ENCODE assay signal across 9 cellular contexts in genomic region chr5:53035868-53036381, GRCh38. TPM values are rescaled to one million over a fixed set of nuclear protein-coding genes. Genes with fewer than 3 reads are reported as not detected.
DNase-seq lines count a peak whose midpoint lies in the region; ATAC-seq, FAIRE-seq and TF ChIP-seq lines count a peak whose summit lies in the region.
"Had no signal": no experiment of that assay in that cellular context is flagged by ENCODE, and none has a peak within 500 bp of the region (broad histone marks: within the 10 kb centered on the region; RNA-seq: fewer than 3 reads in every experiment).

No MANE protein-coding gene starts in this region.

- no peak overlapping the region for H3K27ac Mint-ChIP-seq in nephron

- H4K20me1 ChIP-seq in K562 (replicated peaks; ENCODE audit: control insufficient read depth, insufficient read depth, low read length) = no peaks in the 10 kb centered on the region

- no peaks in the 10 kb centered on the region for H3K79me2 ChIP-seq in K562 (ENCODE audit: control insufficient read depth, insufficient read depth, low read length)

- TF ChIP-seq RAD21 in K562 (CRISPR knock-in tag; conservative IDR thresholded peaks at IDR 0.05 in 1 of 2, IDR thresholded peaks at IDR 0.05 in 1 of 2) = no peak

- H3K9me3 Mint-ChIP-seq in nephron = no peaks in the 10 kb centered on the region
- H3K9me3 Mint-ChIP-seq: central memory CD8-positive, alpha-beta T cell had no signal

- no peak overlapping the region for H2AFZ ChIP-seq in K562 (ENCODE audit: low read depth, low read length)

- DNase-seq in HT1080 (ENCODE audit: low read depth) (peak; percentile 83), K562 (ENCODE audit: extremely low read depth in 1 of 4, low spot score in 3 of 4) (peak; percentile 17 to 32 (median 21)), GOT3 (lab: John Stamatoyannopoulos, UW) (no peak), NCI-H1092 treated with DMSO at 0.1 percent for 48 hours (lab: John Stamatoyannopoulos, UW) (no peak), Right ventricle myocardium inferior (ENCODE audit: missing footprints) (no peak)

- no peak overlapping the region for H3K27ac ChIP-seq in K562 (ENCODE audit: extremely low read depth, low read depth, low read length)

- H3K4me2 ChIP-seq in K562 (ENCODE audit: insufficient read depth, low read length) = no peak overlapping the region

- no peaks in the 10 kb centered on the region for H3K9me3 ChIP-seq in K562 (replicated peaks; ENCODE audit: control insufficient read depth, insufficient read depth, low read depth, low read length)
- H3K9me3 ChIP-seq: SJSA1 had no signal

- no peak for FAIRE-seq in K562 (lab: Jason Lieb, UNC)

- intact Hi-C loops in K562 (cut with micrococcal nuclease) = no loop called here
- intact Hi-C loops in Right ventricle myocardium inferior (cut with DNase I) = loop anchor here (10.0 kb wide), 1 partner anchor 51 kb away; the partner anchor contains the start of gene ITGA2

- no peaks in the 10 kb centered on the region for H3K27me3 ChIP-seq in K562 (ENCODE audit: control insufficient read depth in 2 of 2, insufficient read depth in 2 of 2, low read length in 2 of 2)
- H3K27me3 ChIP-seq: SJSA1 had no signal

- POLR2A ChIA-PET in K562 (lab: Yijun Ruan, JAX) = interaction anchor here (1.3 kb wide), 1 partner anchor 23 kb away, joined by 6 read pairs; no protein-coding TSS in a partner anchor

- WGBS in K562 (ENCODE audit: insufficient coverage, low coverage, missing lambda C conversion rate) = 0% methylated on average over 2 of the region's 2 CpGs

- H3K9ac ChIP-seq in K562 (ENCODE audit: insufficient read depth in 1 of 2, low read depth in 2 of 2, low read length in 2 of 2) = no peak overlapping the region

- peaks cover 17% of the 10 kb centered on the region for H3K4me1 Mint-ChIP-seq in nephron

- H3K4me3 Mint-ChIP-seq in nephron = no peak overlapping the region
- H3K4me3 Mint-ChIP-seq: central memory CD8-positive, alpha-beta T cell had no signal

- CTCF ChIA-PET in K562 (lab: Yijun Ruan, JAX; ENCODE audit: low intra/inter-chr PET ratio) = no interaction called here

- in situ Hi-C loops in K562 (cut with MboI) = no loop called here

- H3K36me3 Mint-ChIP-seq in nephron (ENCODE audit: low read depth) = no peaks in the 10 kb centered on the region

- H3K4me3 ChIP-seq in K562 = no peak overlapping the region
- H3K4me3 ChIP-seq: SJSA1 had no signal

- no peaks in the 10 kb centered on the region for H3K4me1 ChIP-seq in K562 (replicated peaks in 1 of 2; ENCODE audit: control insufficient read depth in 2 of 2, insufficient read depth in 2 of 2, low read length in 2 of 2)

- no peak for TF ChIP-seq POLR2A in K562 (conservative IDR thresholded peaks at IDR 0.05)

- TF ChIP-seq CTCF in GM12874 (IDR thresholded peaks at IDR 0.05; ENCODE audit: insufficient read depth, low read depth, low read length) (peak; percentile 41; the same call in 1 of the 2 replicates), K562 (IDR thresholded peaks at IDR 0.05 in 2 of 3, conservative IDR thresholded peaks at IDR 0.05 in 1 of 3; ENCODE audit: insufficient read depth in 2 of 3, low read depth in 1 of 3, low read length in 3 of 3) (peak in 2 of 3 experiments; percentile 31 to 43; a peak in 2 of 6 replicates), nephron (IDR thresholded peaks at IDR 0.05; ENCODE audit: unreplicated experiment in 3 of 3) (peak in 2 of 3 experiments; percentile 21 to 42)

- BruUV-seq in K562 (replicated peaks; lab: Mats Ljungman, UMichigan) = no TSS peak

- no peaks in the 10 kb centered on the region for H3K9me1 ChIP-seq in K562 (ENCODE audit: control insufficient read depth, insufficient read depth, low read length)

- H3K27me3 Mint-ChIP-seq in nephron (ENCODE audit: low read depth) = no peaks in the 10 kb centered on the region
- H3K27me3 Mint-ChIP-seq: central memory CD8-positive, alpha-beta T cell had no signal

- ATAC-seq in K562 (peak; percentile 64), Right ventricle myocardium inferior (no peak)

- H3K36me3 ChIP-seq in K562 (ENCODE audit: control insufficient read depth, insufficient read depth, low read length) = no peaks in the 10 kb centered on the region

- TF ChIP-seq EP300 in K562 (IDR thresholded peaks at IDR 0.05; ENCODE audit: low read length) = no peak

TF ChIP-seq in K562, 482 proteins besides CTCF, POLR2A, EP300 and RAD21:
- TF ChIP-seq ZNF24 (IDR thresholded peaks at IDR 0.05) (peak; percentile 63; the same call in 1 of the 2 replicates), ATF4 (CRISPR knock-in tag; IDR thresholded peaks at IDR 0.05) (no peak)

RNA-seq across cellular contexts. Expression of gene ITGA2, which starts 46.8 kb away (rescaled TPM):
- total RNA-seq in HT1080 (2014; rRNA removed; shearing (Covaris generic)) = 60.9 and 76.0 TPM in 2 replicates
- polyA plus RNA-seq in HT1080 (2015; cell fraction: cytosol; rRNA removed) = 49.5 and 73.9 TPM in 2 replicates
- 472 and 506 TPM in 2 replicates for polyA plus RNA-seq in HT1080 (2015; cell fraction: nucleus; rRNA removed)
- 0.05 TPM in 1 of 2 replicates, not detected in the other for total RNA-seq in K562 (2011; cell fraction: chromatin; rRNA removed; ENCODE audit: low replicate concordance)
- total RNA-seq in K562 (2011; cell fraction: nucleolus; rRNA removed) = not detected in 2 replicates
- total RNA-seq in K562 (2011; cell fraction: nucleoplasm; rRNA removed) = 0.07 and 0.08 TPM in 2 replicates
- total RNA-seq in K562 (2014; rRNA removed) (0.04 TPM in 1 of 2 replicates, not detected in the other), K562 (2014; rRNA removed; fragmentation: Illumina TruSeq; extraction: Trizol) (not detected in 2 replicates), K562 (2015; rRNA removed; fragmentation: Illumina TruSeq; extraction: Trizol) (not detected in 2 replicates), K562 (2021) (0.09 and 0.11 TPM in 2 replicates), Right ventricle myocardium inferior (0.78 TPM)
- polyA plus RNA-seq in K562 (2011; rRNA removed) (0.01 TPM in 2 replicates), K562 (2014; fragmentation: Illumina TruSeq; extraction: Trizol) (not detected in 2 replicates), K562 (2014; fragmentation: Nextera tagmentation; extraction: Ambion mirVana) (under 1 TPM in 1 of 2 experiments, not detected in 1; 0.01 TPM), K562 (2014; rRNA removed) (0.04 and 0.05 TPM in 2 replicates)
- 0.01 and 0.04 TPM in 2 replicates for polyA plus RNA-seq in K562 (2011; cell fraction: cytosol; rRNA removed)
- polyA plus RNA-seq in K562 (2011; cell fraction: nucleus; rRNA removed) = 0.04 TPM in 1 of 2 replicates, not detected in the other
- polyA plus RNA-seq in K562 (2012) = 0.03 and 0.04 TPM in 2 replicates
- 0.12 TPM in 1 of 2 replicates, not detected in the other for polyA minus RNA-seq in K562 (2011; rRNA and poly(A)+ RNA removed)
- polyA minus RNA-seq in K562 (2011; cell fraction: cytosol; rRNA and poly(A)+ RNA removed) = 0.46 TPM in 1 of 2 replicates, not detected in the other
- under 0.01 TPM in 2 replicates for polyA minus RNA-seq in K562 (2011; cell fraction: nucleus; rRNA and poly(A)+ RNA removed)

Comparison
In these comparisons a context has a peak if more than half of its experiments do, and no peak if none do; other contexts are left out.
1. DNase-seq: peak in HT1080 (single experiment) and K562 (4 of 4); none in GOT3 (single experiment), NCI-H1092 treated with DMSO at 0.1 percent for 48 hours (single experiment) and Right ventricle myocardium inferior (single experiment).
2. RNA of gene ITGA2, which starts 46.8 kb away (total RNA-seq): 60.9 to 76.0 TPM in HT1080; 0.78 TPM in Right ventricle myocardium inferior (single experiment) and 0.04 to 0.11 TPM in K562; every median in the first group is over 10 times any median in the second.
3. Peak in every context shown above with its lines, with median percentiles within 50 percentile points of each other: CTCF ChIP-seq.